Comparison of ENCODE assay signal across 8 cellular contexts in the genomic region with DNA sequence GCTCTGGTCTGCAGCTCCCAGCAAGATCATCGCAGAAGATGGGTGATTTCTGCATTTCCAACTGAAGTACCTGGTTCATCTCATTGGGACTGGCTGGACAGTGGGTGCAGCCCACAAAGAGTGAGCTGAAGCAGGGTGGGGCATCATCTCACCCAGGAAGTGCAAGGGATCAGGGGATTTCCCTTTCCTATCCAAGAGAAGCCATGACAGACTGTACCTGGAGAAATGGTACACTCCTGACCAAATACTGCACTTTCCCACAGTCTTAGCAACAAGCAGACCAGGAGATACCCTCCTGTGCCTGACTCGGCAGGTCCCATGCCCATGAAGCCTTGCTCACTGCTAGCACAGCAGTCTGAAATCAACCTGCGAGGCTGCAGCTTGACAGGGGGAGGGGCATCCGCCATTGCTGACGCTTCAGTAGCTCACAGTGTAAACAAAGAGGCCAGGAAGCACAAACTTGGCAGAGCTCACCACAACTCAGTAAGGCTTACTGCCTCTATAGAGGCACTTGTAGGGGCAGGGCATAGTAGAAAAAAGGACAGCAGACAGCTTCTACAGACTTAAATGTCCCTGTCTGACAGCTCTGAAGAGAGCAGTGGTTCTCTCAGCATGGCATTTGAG.
DNase-seq lines count a peak whose midpoint lies in the region; ATAC-seq and TF ChIP-seq lines count a peak whose summit lies in the region.
"Not testable (repeated sequence)": the region's sequence is repeated elsewhere in the genome, so short reads cannot be mapped to it uniquely, and the experiment has no call there.

No MANE protein-coding gene starts in this region.

- CTCF ChIA-PET in activated naive CD4-positive, alpha-beta T cell treated with anti-CD3 and anti-CD28 coated beads, Interleukin-2, amount 10 ng/mL, durations not matched to agents 7 days and 5 days (lab: Charles Lee), result not testable (repeated sequence)

- not testable (repeated sequence) for H3K27me3 Mint-ChIP-seq in activated naive CD4-positive, alpha-beta T cell treated with anti-CD3 and anti-CD28 coated beads, Interleukin-2, amount 10 ng/mL, durations not matched to agents 7 days and 5 days; nephron progenitor cell (ENCODE audit: low read depth, poor library complexity)

- DNase-seq in DMS153 treated with DMSO at 0.1 percent for 48 hours (lab: John Stamatoyannopoulos, UW; ENCODE audit: unreplicated experiment) (peak; percentile 74), M059J (ENCODE audit: low read depth) (peak; percentile 80), NCI-H748 (lab: John Stamatoyannopoulos, UW; ENCODE audit: unreplicated experiment) (peak; percentile 5), dermis blood vessel endothelial cell (peak; percentile 95), Right ventricle myocardium superior (peak; percentile 37), nephron progenitor cell (peak; percentile 28), ureter (ENCODE audit: low spot score) (peak; percentile 67)
- peak; percentile 22 for DNase-seq in activated naive CD4-positive, alpha-beta T cell treated with anti-CD3 and anti-CD28 coated beads, Interleukin-2, amount 10 ng/mL, durations not matched to agents 7 days and 5 days

- not testable (repeated sequence) for H3K9me3 Mint-ChIP-seq in activated naive CD4-positive, alpha-beta T cell treated with anti-CD3 and anti-CD28 coated beads, Interleukin-2, amount 10 ng/mL, durations not matched to agents 7 days and 5 days
- peaks cover 19% of the 10 kb centered on the region for H3K9me3 Mint-ChIP-seq in nephron progenitor cell

- intact Hi-C loops in Right ventricle myocardium superior (cut with DNase I), result not testable (repeated sequence)

- H3K36me3 Mint-ChIP-seq in activated naive CD4-positive, alpha-beta T cell treated with anti-CD3 and anti-CD28 coated beads, Interleukin-2, amount 10 ng/mL, durations not matched to agents 7 days and 5 days; nephron progenitor cell (ENCODE audit: low read depth): not testable (repeated sequence)

- H3K4me1 Mint-ChIP-seq in activated naive CD4-positive, alpha-beta T cell treated with anti-CD3 and anti-CD28 coated beads, Interleukin-2, amount 10 ng/mL, durations not matched to agents 7 days and 5 days; nephron progenitor cell: not testable (repeated sequence)

- not testable (repeated sequence) for ATAC-seq in Right ventricle myocardium superior (ENCODE audit: poor library complexity)

- not testable (repeated sequence) for H3K27ac Mint-ChIP-seq in activated naive CD4-positive, alpha-beta T cell treated with anti-CD3 and anti-CD28 coated beads, Interleukin-2, amount 10 ng/mL, durations not matched to agents 7 days and 5 days; nephron progenitor cell

- not testable (repeated sequence) for TF ChIP-seq CTCF in nephron progenitor cell (IDR thresholded peaks at IDR 0.05)

- H3K4me3 Mint-ChIP-seq in activated naive CD4-positive, alpha-beta T cell treated with anti-CD3 and anti-CD28 coated beads, Interleukin-2, amount 10 ng/mL, durations not matched to agents 7 days and 5 days; nephron progenitor cell: not testable (repeated sequence)

Comparison
In these comparisons a context has a peak if more than half of its experiments do, and no peak if none do; other contexts are left out.
1. DNase-seq: peak in every context shown above with its lines; median percentile 95 in dermis blood vessel endothelial cell; 80 in M059J; 74 in DMS153 treated with DMSO at 0.1 percent for 48 hours; 67 in ureter; 37 in Right ventricle myocardium superior; 28 in nephron progenitor cell; 22 in activated naive CD4-positive, alpha-beta T cell treated with anti-CD3 and anti-CD28 coated beads, Interleukin-2, amount 10 ng/mL, durations not matched to agents 7 days and 5 days; 5 in NCI-H748.